ENCODE assay signal across 1 cellular context in the genomic region with DNA sequence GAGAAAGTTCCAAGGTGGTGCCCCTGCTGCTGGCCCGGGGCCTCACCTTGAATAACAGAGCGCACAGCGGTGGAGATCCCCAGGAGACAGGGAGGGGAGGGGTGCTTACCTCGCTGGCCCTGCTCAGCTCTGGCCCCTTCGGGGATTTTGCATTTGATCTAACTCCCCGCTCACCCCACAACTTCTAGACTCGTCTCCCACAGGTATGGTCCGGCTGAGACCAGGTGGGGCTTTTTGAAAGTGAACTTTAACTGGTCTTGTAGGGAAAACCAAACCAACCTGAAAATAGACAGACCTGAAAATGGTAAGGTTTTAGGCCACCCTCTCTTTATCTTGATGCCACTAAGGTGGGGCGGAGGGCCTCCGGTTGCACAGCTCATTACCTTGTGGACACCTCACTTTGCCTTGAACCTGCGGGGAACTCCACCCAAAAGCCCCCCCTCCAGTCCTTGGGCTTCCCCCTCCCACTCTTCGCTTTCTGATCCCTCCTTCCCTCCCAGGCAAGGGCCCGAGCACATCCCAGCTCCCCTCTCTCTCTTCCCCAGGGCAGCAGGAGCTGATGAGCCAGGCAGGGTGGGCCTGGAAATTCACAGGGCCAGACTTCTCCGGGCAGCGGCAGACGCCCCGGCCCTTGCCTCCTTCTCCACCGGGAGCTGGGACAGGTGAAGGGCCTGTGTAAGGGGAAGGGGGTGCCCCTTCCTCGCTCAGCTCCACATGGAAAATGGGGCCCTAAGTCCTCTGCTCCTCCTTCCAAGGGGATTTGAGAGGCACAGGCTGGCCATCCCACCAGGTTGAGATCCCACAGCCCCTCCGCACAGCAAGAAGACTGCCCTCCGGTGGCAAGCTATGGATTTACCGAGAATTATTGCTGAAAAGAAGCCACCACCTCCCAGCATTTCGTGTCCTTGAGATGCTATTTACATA.
TF ChIP-seq lines count a peak whose summit lies in the region.

No MANE protein-coding gene starts in this region.

TF ChIP-seq in K562, 482 proteins besides CTCF, POLR2A, EP300 and RAD21 (continues in another document):
- TF ChIP-seq, protein P1, sequence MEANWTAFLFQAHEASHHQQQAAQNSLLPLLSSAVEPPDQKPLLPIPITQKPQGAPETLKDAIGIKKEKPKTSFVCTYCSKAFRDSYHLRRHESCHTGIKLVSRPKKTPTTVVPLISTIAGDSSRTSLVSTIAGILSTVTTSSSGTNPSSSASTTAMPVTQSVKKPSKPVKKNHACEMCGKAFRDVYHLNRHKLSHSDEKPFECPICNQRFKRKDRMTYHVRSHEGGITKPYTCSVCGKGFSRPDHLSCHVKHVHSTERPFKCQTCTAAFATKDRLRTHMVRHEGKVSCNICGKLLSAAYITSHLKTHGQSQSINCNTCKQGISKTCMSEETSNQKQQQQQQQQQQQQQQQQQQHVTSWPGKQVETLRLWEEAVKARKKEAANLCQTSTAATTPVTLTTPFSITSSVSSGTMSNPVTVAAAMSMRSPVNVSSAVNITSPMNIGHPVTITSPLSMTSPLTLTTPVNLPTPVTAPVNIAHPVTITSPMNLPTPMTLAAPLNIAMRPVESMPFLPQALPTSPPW (CRISPR knock-in tag; IDR thresholded peaks at IDR 0.05), result peak; percentile 52
- TF ChIP-seq TCF3 (CRISPR knock-in tag; IDR thresholded peaks at IDR 0.05), result no peak
- TF ChIP-seq KLF16 (IDR thresholded peaks at IDR 0.05), result peak; percentile 54
- no peak for TF ChIP-seq JUN (IDR thresholded peaks at IDR 0.05; ENCODE audit: borderline replicate concordance, low read depth, low read length)
- 0 out of 2 replicates have a peak, but pooled peaks have one; percentile 15 for TF ChIP-seq JUN (CRISPR knock-in tag; IDR thresholded peaks at IDR 0.05; ENCODE audit: borderline replicate concordance)
- peak; percentile 59 for TF ChIP-seq BRD9 (IDR thresholded peaks at IDR 0.05; ENCODE audit: low read depth, partially characterized antibody)
- no peak for TF ChIP-seq ZNF408 (CRISPR knock-in tag; IDR thresholded peaks at IDR 0.05; ENCODE audit: low read depth)
- TF ChIP-seq, protein P2, sequence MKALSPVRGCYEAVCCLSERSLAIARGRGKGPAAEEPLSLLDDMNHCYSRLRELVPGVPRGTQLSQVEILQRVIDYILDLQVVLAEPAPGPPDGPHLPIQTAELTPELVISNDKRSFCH (CRISPR knock-in tag; IDR thresholded peaks at IDR 0.05), result no peak
- TF ChIP-seq, protein P2 (tag; IDR thresholded peaks at IDR 0.05), result 0 out of 2 replicates have a peak, but pooled peaks have one; percentile 39
- TF ChIP-seq, protein P3, sequence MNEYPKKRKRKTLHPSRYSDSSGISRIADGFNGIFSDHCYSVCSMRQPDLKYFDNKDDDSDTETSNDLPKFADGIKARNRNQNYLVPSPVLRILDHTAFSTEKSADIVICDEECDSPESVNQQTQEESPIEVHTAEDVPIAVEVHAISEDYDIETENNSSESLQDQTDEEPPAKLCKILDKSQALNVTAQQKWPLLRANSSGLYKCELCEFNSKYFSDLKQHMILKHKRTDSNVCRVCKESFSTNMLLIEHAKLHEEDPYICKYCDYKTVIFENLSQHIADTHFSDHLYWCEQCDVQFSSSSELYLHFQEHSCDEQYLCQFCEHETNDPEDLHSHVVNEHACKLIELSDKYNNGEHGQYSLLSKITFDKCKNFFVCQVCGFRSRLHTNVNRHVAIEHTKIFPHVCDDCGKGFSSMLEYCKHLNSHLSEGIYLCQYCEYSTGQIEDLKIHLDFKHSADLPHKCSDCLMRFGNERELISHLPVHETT (CRISPR knock-in tag; conservative IDR thresholded peaks at IDR 0.05 in 1 of 2, IDR thresholded peaks at IDR 0.05 in 1 of 2), result no peak
- TF ChIP-seq, protein P4, sequence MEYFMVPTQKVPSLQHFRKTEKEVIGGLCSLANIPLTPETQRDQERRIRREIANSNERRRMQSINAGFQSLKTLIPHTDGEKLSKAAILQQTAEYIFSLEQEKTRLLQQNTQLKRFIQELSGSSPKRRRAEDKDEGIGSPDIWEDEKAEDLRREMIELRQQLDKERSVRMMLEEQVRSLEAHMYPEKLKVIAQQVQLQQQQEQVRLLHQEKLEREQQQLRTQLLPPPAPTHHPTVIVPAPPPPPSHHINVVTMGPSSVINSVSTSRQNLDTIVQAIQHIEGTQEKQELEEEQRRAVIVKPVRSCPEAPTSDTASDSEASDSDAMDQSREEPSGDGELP (CRISPR knock-in tag; IDR thresholded peaks at IDR 0.05; ENCODE audit: borderline replicate concordance), result 0 out of 2 replicates have a peak, but pooled peaks have one; percentile 33
- 0 out of 2 replicates have a peak, but pooled peaks have one; percentile 29 for TF ChIP-seq RBFOX2 (IDR thresholded peaks at IDR 0.05; ENCODE audit: low read depth, low read length)
- TF ChIP-seq L3MBTL2 (IDR thresholded peaks at IDR 0.05), result no peak
- no peak for TF ChIP-seq RBM17 (IDR thresholded peaks at IDR 0.05; ENCODE audit: borderline replicate concordance, low read depth, low read length)
- peak in 1 of 2 experiments; percentile 62; a peak in 1 of 4 replicates for TF ChIP-seq RCOR1 (IDR thresholded peaks at IDR 0.05; ENCODE audit: borderline replicate concordance in 1 of 2, low read depth in 2 of 2, low read length in 2 of 2)
- no peak for TF ChIP-seq TCF7 (IDR thresholded peaks at IDR 0.05; ENCODE audit: borderline replicate concordance)
- no peak for TF ChIP-seq GTF2F1 (IDR thresholded peaks at IDR 0.05; ENCODE audit: low read depth, low read length)
- TF ChIP-seq, protein P5, sequence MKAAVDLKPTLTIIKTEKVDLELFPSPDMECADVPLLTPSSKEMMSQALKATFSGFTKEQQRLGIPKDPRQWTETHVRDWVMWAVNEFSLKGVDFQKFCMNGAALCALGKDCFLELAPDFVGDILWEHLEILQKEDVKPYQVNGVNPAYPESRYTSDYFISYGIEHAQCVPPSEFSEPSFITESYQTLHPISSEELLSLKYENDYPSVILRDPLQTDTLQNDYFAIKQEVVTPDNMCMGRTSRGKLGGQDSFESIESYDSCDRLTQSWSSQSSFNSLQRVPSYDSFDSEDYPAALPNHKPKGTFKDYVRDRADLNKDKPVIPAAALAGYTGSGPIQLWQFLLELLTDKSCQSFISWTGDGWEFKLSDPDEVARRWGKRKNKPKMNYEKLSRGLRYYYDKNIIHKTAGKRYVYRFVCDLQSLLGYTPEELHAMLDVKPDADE (conservative IDR thresholded peaks at IDR 0.05; ENCODE audit: control insufficient read depth, low read depth, low read length), result no peak
- TF ChIP-seq SMC3 (conservative IDR thresholded peaks at IDR 0.05; ENCODE audit: insufficient read depth, low read depth, low read length), result peak; percentile 73
- no peak for TF ChIP-seq BDP1 (IDR thresholded peaks at IDR 0.05; ENCODE audit: insufficient read depth, insufficient read length)
- peak; percentile 22; the same call in 1 of the 2 replicates for TF ChIP-seq BHLHE40 (IDR thresholded peaks at IDR 0.05; ENCODE audit: low read length)
- TF ChIP-seq MYC (IDR thresholded peaks at IDR 0.05; ENCODE audit: low read depth, low read length), result 0 out of 2 replicates have a peak, but pooled peaks have one; percentile 24
- no peak for TF ChIP-seq MYC (CRISPR knock-in tag; IDR thresholded peaks at IDR 0.05; ENCODE audit: borderline replicate concordance, low read depth)
- TF ChIP-seq TEAD4 (IDR thresholded peaks at IDR 0.05; ENCODE audit: low read length), result 0 out of 2 replicates have a peak, but pooled peaks have one; percentile 15
- no peak for TF ChIP-seq TEAD4 (CRISPR knock-in tag; IDR thresholded peaks at IDR 0.05; ENCODE audit: borderline replicate concordance)
- TF ChIP-seq, protein P6, sequence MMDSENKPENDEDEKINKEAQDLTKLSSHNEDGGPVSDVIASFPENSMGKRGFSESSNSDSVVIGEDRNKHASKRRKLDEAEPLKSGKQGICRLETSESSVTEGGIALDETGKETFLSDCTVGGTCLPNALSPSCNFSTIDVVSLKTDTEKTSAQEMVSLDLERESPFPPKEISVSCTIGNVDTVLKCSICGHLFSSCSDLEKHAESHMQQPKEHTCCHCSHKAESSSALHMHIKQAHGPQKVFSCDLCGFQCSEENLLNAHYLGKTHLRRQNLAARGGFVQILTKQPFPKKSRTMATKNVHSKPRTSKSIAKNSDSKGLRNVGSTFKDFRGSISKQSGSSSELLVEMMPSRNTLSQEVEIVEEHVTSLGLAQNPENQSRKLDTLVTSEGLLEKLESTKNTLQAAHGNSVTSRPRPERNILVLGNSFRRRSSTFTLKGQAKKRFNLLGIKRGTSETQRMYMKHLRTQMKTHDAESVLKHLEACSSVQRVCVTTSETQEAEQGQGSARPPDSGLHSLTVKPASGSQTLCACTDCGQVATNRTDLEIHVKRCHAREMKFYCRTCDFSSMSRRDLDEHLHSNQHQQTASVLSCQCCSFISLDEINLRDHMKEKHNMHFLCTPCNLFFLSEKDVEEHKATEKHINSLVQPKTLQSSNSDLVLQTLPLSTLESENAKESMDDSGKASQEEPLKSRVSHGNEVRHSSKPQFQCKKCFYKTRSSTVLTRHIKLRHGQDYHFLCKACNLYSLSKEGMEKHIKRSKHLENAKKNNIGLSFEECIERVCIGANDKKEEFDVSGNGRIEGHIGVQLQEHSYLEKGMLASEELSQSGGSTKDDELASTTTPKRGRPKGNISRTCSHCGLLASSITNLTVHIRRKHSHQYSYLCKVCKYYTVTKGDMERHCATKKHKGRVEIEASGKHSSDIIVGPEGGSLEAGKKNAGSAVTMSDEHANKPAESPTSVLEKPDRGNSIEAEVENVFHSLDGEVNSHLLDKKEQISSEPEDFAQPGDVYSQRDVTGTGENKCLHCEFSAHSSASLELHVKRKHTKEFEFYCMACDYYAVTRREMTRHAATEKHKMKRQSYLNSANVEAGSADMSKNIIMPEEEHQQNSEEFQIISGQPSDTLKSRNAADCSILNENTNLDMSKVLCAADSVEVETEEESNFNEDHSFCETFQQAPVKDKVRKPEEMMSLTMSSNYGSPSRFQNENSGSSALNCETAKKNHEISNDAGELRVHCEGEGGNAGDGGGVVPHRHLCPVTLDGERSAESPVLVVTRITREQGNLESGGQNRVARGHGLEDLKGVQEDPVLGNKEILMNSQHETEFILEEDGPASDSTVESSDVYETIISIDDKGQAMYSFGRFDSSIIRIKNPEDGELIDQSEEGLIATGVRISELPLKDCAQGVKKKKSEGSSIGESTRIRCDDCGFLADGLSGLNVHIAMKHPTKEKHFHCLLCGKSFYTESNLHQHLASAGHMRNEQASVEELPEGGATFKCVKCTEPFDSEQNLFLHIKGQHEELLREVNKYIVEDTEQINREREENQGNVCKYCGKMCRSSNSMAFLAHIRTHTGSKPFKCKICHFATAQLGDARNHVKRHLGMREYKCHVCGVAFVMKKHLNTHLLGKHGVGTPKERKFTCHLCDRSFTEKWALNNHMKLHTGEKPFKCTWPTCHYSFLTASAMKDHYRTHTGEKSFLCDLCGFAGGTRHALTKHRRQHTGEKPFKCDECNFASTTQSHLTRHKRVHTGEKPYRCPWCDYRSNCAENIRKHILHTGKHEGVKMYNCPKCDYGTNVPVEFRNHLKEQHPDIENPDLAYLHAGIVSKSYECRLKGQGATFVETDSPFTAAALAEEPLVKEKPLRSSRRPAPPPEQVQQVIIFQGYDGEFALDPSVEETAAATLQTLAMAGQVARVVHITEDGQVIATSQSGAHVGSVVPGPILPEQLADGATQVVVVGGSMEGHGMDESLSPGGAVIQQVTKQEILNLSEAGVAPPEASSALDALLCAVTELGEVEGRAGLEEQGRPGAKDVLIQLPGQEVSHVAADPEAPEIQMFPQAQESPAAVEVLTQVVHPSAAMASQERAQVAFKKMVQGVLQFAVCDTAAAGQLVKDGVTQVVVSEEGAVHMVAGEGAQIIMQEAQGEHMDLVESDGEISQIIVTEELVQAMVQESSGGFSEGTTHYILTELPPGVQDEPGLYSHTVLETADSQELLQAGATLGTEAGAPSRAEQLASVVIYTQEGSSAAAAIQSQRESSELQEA (IDR thresholded peaks at IDR 0.05; ENCODE audit: low read depth), result no peak
- peak; percentile 24 for TF ChIP-seq ZFP36 (IDR thresholded peaks at IDR 0.05; ENCODE audit: low read depth, low read length, partially characterized antibody)
- TF ChIP-seq MAFG (tag; conservative IDR thresholded peaks at IDR 0.05), result no peak
- TF ChIP-seq, protein P7, sequence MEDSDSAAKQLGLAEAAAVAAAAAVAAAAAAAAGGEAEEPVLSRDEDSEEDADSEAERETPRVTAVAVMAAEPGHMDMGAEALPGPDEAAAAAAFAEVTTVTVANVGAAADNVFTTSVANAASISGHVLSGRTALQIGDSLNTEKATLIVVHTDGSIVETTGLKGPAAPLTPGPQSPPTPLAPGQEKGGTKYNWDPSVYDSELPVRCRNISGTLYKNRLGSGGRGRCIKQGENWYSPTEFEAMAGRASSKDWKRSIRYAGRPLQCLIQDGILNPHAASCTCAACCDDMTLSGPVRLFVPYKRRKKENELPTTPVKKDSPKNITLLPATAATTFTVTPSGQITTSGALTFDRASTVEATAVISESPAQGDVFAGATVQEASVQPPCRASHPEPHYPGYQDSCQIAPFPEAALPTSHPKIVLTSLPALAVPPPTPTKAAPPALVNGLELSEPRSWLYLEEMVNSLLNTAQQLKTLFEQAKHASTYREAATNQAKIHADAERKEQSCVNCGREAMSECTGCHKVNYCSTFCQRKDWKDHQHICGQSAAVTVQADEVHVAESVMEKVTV (CRISPR knock-in tag; IDR thresholded peaks at IDR 0.05), result peak; percentile 25; the same call in 1 of the 2 replicates
- TF ChIP-seq CC2D1A (IDR thresholded peaks at IDR 0.05), result peak; percentile 22; the same call in 1 of the 2 replicates
- TF ChIP-seq GATAD2A (IDR thresholded peaks at IDR 0.05), result 0 out of 2 replicates have a peak, but pooled peaks have one; percentile 30
- TF ChIP-seq HDGF (IDR thresholded peaks at IDR 0.05), result 0 out of 2 replicates have a peak, but pooled peaks have one; percentile 43
- no peak for TF ChIP-seq DDX20 (tag; IDR thresholded peaks at IDR 0.05; ENCODE audit: low read depth)
- TF ChIP-seq YY1 (IDR thresholded peaks at IDR 0.05; ENCODE audit: borderline replicate concordance in 1 of 3, control insufficient read depth in 1 of 3, extremely low read depth in 1 of 3, insufficient read depth in 3 of 3, insufficient read length in 1 of 3, insufficient replicate concordance in 2 of 3, low read depth in 1 of 3, low read length in 2 of 3), result no peak
- TF ChIP-seq MAFF (IDR thresholded peaks at IDR 0.05; ENCODE audit: low read length), result 0 out of 2 replicates have a peak, but pooled peaks have one; percentile 5
- 0 out of 2 replicates have a peak, but pooled peaks have one; percentile 38 for TF ChIP-seq GABPB1 (CRISPR knock-in tag; IDR thresholded peaks at IDR 0.05)
- TF ChIP-seq, protein P8, sequence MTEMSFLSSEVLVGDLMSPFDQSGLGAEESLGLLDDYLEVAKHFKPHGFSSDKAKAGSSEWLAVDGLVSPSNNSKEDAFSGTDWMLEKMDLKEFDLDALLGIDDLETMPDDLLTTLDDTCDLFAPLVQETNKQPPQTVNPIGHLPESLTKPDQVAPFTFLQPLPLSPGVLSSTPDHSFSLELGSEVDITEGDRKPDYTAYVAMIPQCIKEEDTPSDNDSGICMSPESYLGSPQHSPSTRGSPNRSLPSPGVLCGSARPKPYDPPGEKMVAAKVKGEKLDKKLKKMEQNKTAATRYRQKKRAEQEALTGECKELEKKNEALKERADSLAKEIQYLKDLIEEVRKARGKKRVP (CRISPR knock-in tag; IDR thresholded peaks at IDR 0.05), result 0 out of 2 replicates have a peak, but pooled peaks have one; percentile 20
- TF ChIP-seq JUND (IDR thresholded peaks at IDR 0.05; ENCODE audit: borderline replicate concordance, low read depth, low read length), result peak; percentile 42; the same call in 1 of the 2 replicates
- TF ChIP-seq JUND (tag; IDR thresholded peaks at IDR 0.05; ENCODE audit: borderline replicate concordance, low read depth, low read length), result no peak; the same call in 2 of the 3 replicates
- no peak for TF ChIP-seq STAG1 (CRISPR knock-in tag; IDR thresholded peaks at IDR 0.05; ENCODE audit: borderline replicate concordance)
- TF ChIP-seq ZBTB7A (IDR thresholded peaks at IDR 0.05; ENCODE audit: borderline replicate concordance, control insufficient read depth, low read depth, low read length), result peak; percentile 36; the same call in 1 of the 2 replicates
